In the genomic region with DNA sequence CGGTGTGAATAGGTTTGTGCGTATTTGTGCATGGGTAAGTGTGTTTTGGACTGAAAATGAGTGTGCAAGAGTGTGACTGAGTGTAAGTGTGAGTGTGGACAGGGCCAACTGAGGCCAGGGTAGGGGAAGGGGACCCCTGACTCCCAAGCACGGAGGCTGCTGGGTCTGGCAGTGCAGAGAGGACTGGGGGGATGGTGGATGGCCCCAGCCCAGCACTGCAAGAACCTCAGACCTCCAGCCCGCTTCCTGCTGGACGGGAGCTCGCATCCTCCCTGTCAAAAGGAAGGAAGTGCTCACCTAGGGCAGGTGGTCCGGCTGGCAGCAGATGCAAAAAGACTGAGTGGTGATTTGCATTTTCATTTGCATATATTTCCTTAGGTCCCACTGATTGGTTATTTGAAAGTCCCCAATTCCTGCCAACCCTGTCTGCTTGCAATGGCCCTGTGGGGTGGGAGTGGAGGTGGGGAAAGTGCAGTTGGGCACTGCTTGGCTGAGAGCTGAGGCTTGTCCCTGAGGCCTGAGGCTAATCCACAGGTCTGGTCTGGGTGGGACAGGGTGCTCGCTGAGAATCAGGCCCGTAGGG, we compare ENCODE assay signal across 20 cellular contexts.
"Had no signal": no experiment of that assay in that cellular context is flagged by ENCODE, and none has a peak within 500 bp of the region (broad histone marks: within the 10 kb centered on the region; RNA-seq: fewer than 3 reads in every experiment).

No MANE protein-coding gene starts in this region.

- H3K9me3 ChIP-seq: vagina had no signal

- H3K4me3 ChIP-seq: cardiac muscle cell, hepatocyte, transverse colon, vagina had no signal

- H3K4me2 ChIP-seq: hepatocyte had no signal

- H3K27ac ChIP-seq: cardiac muscle cell, hepatocyte, transverse colon, vagina, VCaP had no signal

- DNase-seq: activated CD4-positive, alpha-beta T cell treated with anti-CD3 and anti-CD28 coated beads, Interleukin-2, amount 10 ng/mL, durations not matched to agents 7 days and 5 days; activated CD4-positive, CD25-positive, alpha-beta regulatory T cell treated with anti-CD3 and anti-CD28 coated beads, Interleukin-2, amount 50 U/mL, for 72 hours; activated CD8-positive, alpha-beta memory T cell treated with anti-CD3 and anti-CD28 coated beads, Interleukin-2, amount 10 ng/mL, durations not matched to agents 7 days and 5 days; activated CD8-positive, alpha-beta T cell treated with anti-CD3 and anti-CD28 coated beads for 36 hours; activated gamma-delta T cell; activated naive CD4-positive, alpha-beta T cell treated with anti-CD3 and anti-CD28 coated beads, Interleukin-2, amount 50 U/mL, for 16 hours; activated naive CD8-positive, alpha-beta T cell treated with anti-CD3 and anti-CD28 coated beads, Interleukin-2, amount 50 U/mL, for 24 hours; activated T-cell treated with anti-CD3 and anti-CD28 coated beads for 4 hours; effector CD4-positive, alpha-beta T cell; foreskin melanocyte; left ventricle myocardium superior; midbrain; occipital lobe; small intestine; stimulated activated CD4-positive, alpha-beta T cell treated with anti-CD3 and anti-CD28 coated beads, Interleukin-15, amount 100 ng/mL, for 24 hours; transverse colon had no signal

- H3K27me3 ChIP-seq: cardiac muscle cell, vagina had no signal

- H3K36me3 ChIP-seq: cardiac muscle cell, transverse colon, vagina had no signal
